In genomic region chr11:130102457-130103249, GRCh38 we compare ENCODE assay signal across 12 cellular contexts. TPM values are rescaled to one million over a fixed set of nuclear protein-coding genes. Genes with fewer than 3 reads are reported as not detected.
A peak's percentile ranks its signal among the peaks of the same experiment; 100 is the strongest.
DNase-seq lines count a peak whose midpoint lies in the region; ATAC-seq and TF ChIP-seq lines count a peak whose summit lies in the region.
"Had no signal": no experiment of that assay in that cellular context is flagged by ENCODE, and none has a peak within 500 bp of the region (broad histone marks: within the 10 kb centered on the region; RNA-seq: fewer than 3 reads in every experiment).

No MANE protein-coding gene starts in this region.

- peaks cover 3% of the 10 kb centered on the region for H3F3A ChIP-seq in smooth muscle cell (ENCODE audit: low read depth)

- H3K4me1 ChIP-seq in HUES64 (ENCODE audit: insufficient read depth, low read length) = peaks cover 14% of the 10 kb centered on the region; the same call in 1 of the 2 replicates
- peaks cover 15% of the 10 kb centered on the region for H3K4me1 ChIP-seq in smooth muscle cell (ENCODE audit: low read depth)

- H3K9ac ChIP-seq in HUES64 (ENCODE audit: low read depth, low read length) (no peak overlapping the region), smooth muscle cell (ENCODE audit: low read depth) (no peak overlapping the region)

- peaks cover 98% of the 10 kb centered on the region for H4K20me1 ChIP-seq in smooth muscle cell (ENCODE audit: low read depth)

- H3K27ac ChIP-seq in HUES64 (ENCODE audit: low read depth, low read length) (0 out of 2 replicates have a peak overlapping the region, but pooled peaks have one; percentile 8), smooth muscle cell (ENCODE audit: low read depth) (no peak overlapping the region)

- H3K36me3 ChIP-seq in HUES64 (ENCODE audit: insufficient read depth, low read length) (0 out of 2 replicates have a peak, but pooled peaks cover 3% of the 10 kb centered on the region), smooth muscle cell (ENCODE audit: low read depth) (no peaks in the 10 kb centered on the region), MG63 (peaks cover 15% of the 10 kb centered on the region)

- no peak for TF ChIP-seq CTCF in smooth muscle cell (IDR thresholded peaks at IDR 0.05; ENCODE audit: borderline replicate concordance, insufficient read depth, poor library complexity, severe bottlenecking)

- H3K4me3 ChIP-seq in HUES64 (ENCODE audit: low read length) (no peak overlapping the region), smooth muscle cell (no peak overlapping the region), MG63 (no peak overlapping the region)

- H3K27me3 ChIP-seq in HUES64 (ENCODE audit: insufficient read depth, low read length) (no peaks in the 10 kb centered on the region), smooth muscle cell (ENCODE audit: low read depth) (peaks cover 69% of the 10 kb centered on the region), MG63 (no peaks in the 10 kb centered on the region)

- DNase-seq in fibroblast of the conjunctiva (ENCODE audit: low read depth) (peak; percentile 8), smooth muscle cell (lab: John Stamatoyannopoulos, UW; ENCODE audit: unreplicated experiment) (no peak), MG63 (no peak)
- DNase-seq: activated CD4-positive, alpha-beta T cell treated with anti-CD3 and anti-CD28 coated beads, Interleukin-2, amount 50 U/mL, for 4 hours; activated effector memory CD4-positive, alpha-beta T cell treated with Interleukin-2 at 50 U/mL for 16 hours; central memory CD4-positive, alpha-beta T cell; Karpas-422; NCI-H2107 had no signal

- H3K4me2 ChIP-seq in smooth muscle cell = peak overlapping the region; percentile 40

- H3K9me3 ChIP-seq in HUES64 (ENCODE audit: insufficient read depth, low read depth, low read length) (no peaks in the 10 kb centered on the region), smooth muscle cell (replicated peaks; ENCODE audit: low read depth) (no peaks in the 10 kb centered on the region), MG63 (no peaks in the 10 kb centered on the region)

- ATAC-seq in SK-N-SH treated with all-trans-retinoic acid at 6 μM for 48 hours (peak; percentile 24), HG03460 (IDR thresholded peaks at IDR 0.05; ENCODE audit: unreplicated experiment) (no peak), HG03108 (IDR thresholded peaks at IDR 0.05; ENCODE audit: unreplicated experiment) (no peak)

- H2AFZ ChIP-seq in smooth muscle cell (ENCODE audit: low read depth) = no peak overlapping the region

- WGBS in HUES64 = 70% methylated on average over 1 of the region's 2 CpGs
- 81% methylated on average over 2 of the region's 2 CpGs for WGBS in smooth muscle cell (ENCODE audit: low lambda C conversion rate)

- peaks cover 24% of the 10 kb centered on the region for H3K79me2 ChIP-seq in smooth muscle cell (ENCODE audit: low read depth)

TF ChIP-seq in SK-N-SH treated with all-trans-retinoic acid at 6 μM for 48 hours, 23 proteins besides CTCF, POLR2A, EP300 and RAD21:
- no peak for TF ChIP-seq ESRRG (CRISPR knock-in tag; IDR thresholded peaks at IDR 0.05)
- TF ChIP-seq CSRNP3 (CRISPR knock-in tag; IDR thresholded peaks at IDR 0.05) = no peak
- TF ChIP-seq TSHZ2 (CRISPR knock-in tag; IDR thresholded peaks at IDR 0.05) = no peak
- no peak for TF ChIP-seq ZNF565 (CRISPR knock-in tag; conservative IDR thresholded peaks at IDR 0.05; ENCODE audit: low read depth)
- no peak for TF ChIP-seq ISL1 (CRISPR knock-in tag; IDR thresholded peaks at IDR 0.05)
- TF ChIP-seq OSR1 (CRISPR knock-in tag; IDR thresholded peaks at IDR 0.05) = no peak
- no peak for TF ChIP-seq ZFP30 (CRISPR knock-in tag; IDR thresholded peaks at IDR 0.05)
- TF ChIP-seq PPARA (CRISPR knock-in tag; IDR thresholded peaks at IDR 0.05; ENCODE audit: borderline replicate concordance) = no peak
- TF ChIP-seq POU6F1 (CRISPR knock-in tag; IDR thresholded peaks at IDR 0.05; ENCODE audit: borderline replicate concordance, low read depth) = no peak
- no peak for TF ChIP-seq ZC3H10 (CRISPR knock-in tag; IDR thresholded peaks at IDR 0.05)
- TF ChIP-seq ARNTL (CRISPR knock-in tag; IDR thresholded peaks at IDR 0.05; ENCODE audit: borderline replicate concordance, low read depth) = no peak
- TF ChIP-seq PATZ1 (CRISPR knock-in tag; IDR thresholded peaks at IDR 0.05; ENCODE audit: borderline replicate concordance) = no peak
- no peak for TF ChIP-seq ZNF70 (CRISPR knock-in tag; IDR thresholded peaks at IDR 0.05)
- TF ChIP-seq SNAI2 (CRISPR knock-in tag; IDR thresholded peaks at IDR 0.05) = no peak
- TF ChIP-seq BACH2 (CRISPR knock-in tag; IDR thresholded peaks at IDR 0.05; ENCODE audit: borderline replicate concordance) = no peak
- no peak for TF ChIP-seq TCF4 (CRISPR knock-in tag; IDR thresholded peaks at IDR 0.05; ENCODE audit: borderline replicate concordance)
- no peak for TF ChIP-seq GLIS3 (CRISPR knock-in tag; IDR thresholded peaks at IDR 0.05)

RNA-seq across cellular contexts. Expression of gene APLP2, which starts 33.0 kb away (rescaled TPM):
- 264 TPM for polyA plus RNA-seq in HUES64 (2013, experiment 1 of 2)
- 280 TPM for polyA plus RNA-seq in HUES64 (2013, experiment 2 of 2)
- 146 and 161 TPM in 2 replicates for total RNA-seq in smooth muscle cell
- polyA plus RNA-seq in smooth muscle cell = 121 and 176 TPM in 2 replicates
- total RNA-seq in MG63 (2014; rRNA removed; shearing (Covaris generic); ENCODE audit: low replicate concordance) = 369 and 426 TPM in 2 replicates

RNA-seq across cellular contexts. Expression of gene ST14, which starts 56.9 kb away (rescaled TPM):
- polyA plus RNA-seq in HUES64 (2013, experiment 1 of 2) = 6.5 TPM
- 4.6 TPM for polyA plus RNA-seq in HUES64 (2013, experiment 2 of 2)
- 7.7 and 9.4 TPM in 2 replicates for total RNA-seq in smooth muscle cell
- 2.4 and 16.2 TPM in 2 replicates for polyA plus RNA-seq in smooth muscle cell
- not detected in 2 replicates for total RNA-seq in MG63 (2014; rRNA removed; shearing (Covaris generic); ENCODE audit: low replicate concordance)
